ENCODE assay signal across 29 cellular contexts in the genomic region with DNA sequence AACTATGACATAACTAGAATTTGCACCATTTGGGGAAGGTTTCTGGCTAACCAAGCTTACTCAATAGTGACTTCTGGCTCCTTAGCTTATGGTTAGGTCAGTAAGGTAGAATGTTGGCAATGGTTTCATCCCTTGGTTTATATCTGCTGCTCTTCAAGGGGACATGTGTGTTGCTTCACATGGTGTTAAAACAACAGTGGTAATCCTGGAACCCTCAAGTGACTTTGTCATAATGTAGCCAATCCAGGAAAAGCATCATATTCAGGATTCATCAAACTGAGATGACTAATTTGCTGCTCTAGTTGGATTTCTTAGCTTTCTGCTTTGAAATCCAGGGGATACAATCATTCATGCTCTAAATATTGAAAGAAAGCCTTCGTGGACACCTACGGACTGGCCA.
DNase-seq lines count a peak whose midpoint lies in the region; ATAC-seq, FAIRE-seq and TF ChIP-seq lines count a peak whose summit lies in the region.
"Had no signal": no experiment of that assay in that cellular context is flagged by ENCODE, and none has a peak within 500 bp of the region (broad histone marks: within the 10 kb centered on the region; RNA-seq: fewer than 3 reads in every experiment).

No MANE protein-coding gene starts in this region.

- BruUV-seq in K562 (replicated peaks; lab: Mats Ljungman, UMichigan): no TSS peak

- no peaks in the 10 kb centered on the region for H3K27me3 ChIP-seq in left ventricle myocardium inferior (ENCODE audit: low read depth)
- H3K27me3 ChIP-seq in K562 (ENCODE audit: control insufficient read depth in 2 of 2, insufficient read depth in 2 of 2, low read length in 2 of 2): peaks cover 0 to 10% of the 10 kb centered on the region in 2 experiments; a peak in 2 of 5 replicates
- H3K27me3 ChIP-seq in Peyer's patch: no peaks in the 10 kb centered on the region
- H3K27me3 ChIP-seq: BLaER1, breast epithelium, neutrophil, transverse colon had no signal

- POLR2A ChIA-PET in K562 (lab: Yijun Ruan, JAX): interaction anchor here (0.6 kb wide), 2 partner anchors 23 to 841 kb away, joined by 3 read pairs; no protein-coding TSS in a partner anchor

- TF ChIP-seq CTCF in left ventricle myocardium inferior (IDR thresholded peaks at IDR 0.05; ENCODE audit: borderline replicate concordance) (no peak), K562 (IDR thresholded peaks at IDR 0.05 in 2 of 3, conservative IDR thresholded peaks at IDR 0.05 in 1 of 3; ENCODE audit: insufficient read depth in 2 of 3, low read depth in 1 of 3, low read length in 3 of 3) (no peak), foreskin fibroblast (IDR thresholded peaks at IDR 0.05; ENCODE audit: low read depth, low read length) (no peak), Peyer's patch (IDR thresholded peaks at IDR 0.05) (no peak)

- no peak for FAIRE-seq in K562 (lab: Jason Lieb, UNC)
- FAIRE-seq: frontal cortex had no signal

- H3K9me3 ChIP-seq in left ventricle myocardium inferior (replicated peaks) (no peaks in the 10 kb centered on the region), K562 (replicated peaks; ENCODE audit: control insufficient read depth, insufficient read depth, low read depth, low read length) (no peaks in the 10 kb centered on the region), Peyer's patch (no peaks in the 10 kb centered on the region)
- H3K9me3 ChIP-seq: breast epithelium, HAP-1, neutrophil, transverse colon had no signal

- no peak overlapping the region for H3K4me2 ChIP-seq in K562 (ENCODE audit: insufficient read depth, low read length)

- no peak overlapping the region for H3K4me3 ChIP-seq in left ventricle myocardium inferior
- H3K4me3 ChIP-seq in K562: no peak overlapping the region
- H3K4me3 ChIP-seq in foreskin fibroblast (ENCODE audit: low read depth in 1 of 2, low read length in 2 of 2): no peak overlapping the region
- no peak overlapping the region for H3K4me3 ChIP-seq in Peyer's patch
- H3K4me3 ChIP-seq: BLaER1, breast epithelium, HAP-1, lung, transverse colon had no signal

- peaks cover 32% of the 10 kb centered on the region for H3K4me1 ChIP-seq in left ventricle myocardium inferior
- H3K4me1 ChIP-seq in K562 (replicated peaks in 1 of 2; ENCODE audit: control insufficient read depth in 2 of 2, insufficient read depth in 2 of 2, low read length in 2 of 2): peaks cover 0 to 5% of the 10 kb centered on the region in 2 experiments; a peak in 2 of 5 replicates
- peaks cover 0 to 7% (median 3%) of the 10 kb centered on the region in 4 donors for H3K4me1 ChIP-seq in Peyer's patch
- H3K4me1 ChIP-seq: breast epithelium, HAP-1 had no signal

- in situ Hi-C loops in K562 (cut with MboI): no loop called here

- no peak for DNase-seq in left ventricle myocardium inferior
- DNase-seq in left ventricle myocardium superior: no peak
- DNase-seq in K562 (ENCODE audit: extremely low read depth in 1 of 4, low spot score in 3 of 4): no peak
- DNase-seq in foreskin fibroblast: peak; percentile 54 to 67
- DNase-seq in Peyer's patch: no peak
- no peak for DNase-seq in NCI-H510A (lab: John Stamatoyannopoulos, UW)
- DNase-seq in inferior parietal cortex (ENCODE audit: extremely low spot score): no peak
- DNase-seq: activated CD4-positive, alpha-beta memory T cell treated with anti-CD3 and anti-CD28 coated beads, Interleukin-2, amount 10 ng/mL, durations not matched to agents 7 days and 5 days; activated gamma-delta T cell treated with Interleukin-2 at 50 U/mL for 16 hours; activated T-cell treated with anti-CD3 and anti-CD28 coated beads for 4 hours; Calu3; cortex of kidney; hypothalamus; islet precursor cell; KG1; NCI-H1694; NCI-H2227 treated with DMSO at 0.1 percent for 48 hours; NCI-H774; stimulated activated CD4-positive, alpha-beta T cell treated with anti-CD3 and anti-CD28 coated beads, Interleukin-4, amount 100 ng/mL, for 1 hour; stimulated activated naive CD4-positive, alpha-beta T cell; transverse colon had no signal

- no peaks in the 10 kb centered on the region for H3K9me1 ChIP-seq in K562 (ENCODE audit: control insufficient read depth, insufficient read depth, low read length)

- no peak for TF ChIP-seq RAD21 in K562 (CRISPR knock-in tag; conservative IDR thresholded peaks at IDR 0.05 in 1 of 2, IDR thresholded peaks at IDR 0.05 in 1 of 2)

- WGBS in K562 (ENCODE audit: insufficient coverage, low coverage, missing lambda C conversion rate): 6% methylated on average over 2 of the region's 2 CpGs

- H3K27ac ChIP-seq in left ventricle myocardium inferior (replicated peaks): peak overlapping the region; percentile 34
- H3K27ac ChIP-seq in K562 (ENCODE audit: extremely low read depth, low read depth, low read length): no peak overlapping the region
- no peak overlapping the region for H3K27ac ChIP-seq in Peyer's patch
- H3K27ac ChIP-seq: 22Rv1, neutrophil had no signal

- H2AFZ ChIP-seq in K562 (ENCODE audit: low read depth, low read length): no peak overlapping the region

- intact Hi-C loops in left ventricle myocardium inferior (cut with micrococcal nuclease) (no loop called here), left ventricle myocardium superior (cut with micrococcal nuclease) (no loop called here), K562 (cut with micrococcal nuclease) (loop anchor here (10.0 kb wide), 3 partner anchors 229 to 751 kb away; no protein-coding TSS in a partner anchor)

- TF ChIP-seq EP300 in K562 (IDR thresholded peaks at IDR 0.05; ENCODE audit: low read length): no peak

- no peaks in the 10 kb centered on the region for H3K79me2 ChIP-seq in K562 (ENCODE audit: control insufficient read depth, insufficient read depth, low read length)

- CTCF ChIA-PET in K562 (lab: Yijun Ruan, JAX; ENCODE audit: low intra/inter-chr PET ratio): no interaction called here

- no peaks in the 10 kb centered on the region for H4K20me1 ChIP-seq in K562 (replicated peaks; ENCODE audit: control insufficient read depth, insufficient read depth, low read length)
- H4K20me1 ChIP-seq: BLaER1 had no signal

- H3K36me3 ChIP-seq in left ventricle myocardium inferior: peaks cover 72% of the 10 kb centered on the region
- no peaks in the 10 kb centered on the region for H3K36me3 ChIP-seq in K562 (ENCODE audit: control insufficient read depth, insufficient read depth, low read length)
- H3K36me3 ChIP-seq in Peyer's patch: peaks cover 0 to 29% (median 0%) of the 10 kb centered on the region in 3 donors
- H3K36me3 ChIP-seq: HAP-1, neutrophil had no signal

- H3K9ac ChIP-seq in K562 (ENCODE audit: insufficient read depth in 1 of 2, low read depth in 2 of 2, low read length in 2 of 2): no peak overlapping the region
- H3K9ac ChIP-seq: BLaER1 had no signal

- ATAC-seq in left ventricle myocardium superior: no peak
- no peak for ATAC-seq in K562
- ATAC-seq in GM19328 (IDR thresholded peaks at IDR 0.05; ENCODE audit: unreplicated experiment): no peak

- TF ChIP-seq POLR2A in K562 (conservative IDR thresholded peaks at IDR 0.05): no peak
- TF ChIP-seq POLR2A in Peyer's patch (IDR thresholded peaks at IDR 0.05): no peak

TF ChIP-seq in K562, 482 proteins besides CTCF, POLR2A, EP300 and RAD21:
- TF ChIP-seq SAFB (IDR thresholded peaks at IDR 0.05; ENCODE audit: borderline replicate concordance, low read depth, low read length): no peak
- no peak for TF ChIP-seq ZNF586 (CRISPR knock-in tag; conservative IDR thresholded peaks at IDR 0.05)
- TF ChIP-seq, protein P1, sequence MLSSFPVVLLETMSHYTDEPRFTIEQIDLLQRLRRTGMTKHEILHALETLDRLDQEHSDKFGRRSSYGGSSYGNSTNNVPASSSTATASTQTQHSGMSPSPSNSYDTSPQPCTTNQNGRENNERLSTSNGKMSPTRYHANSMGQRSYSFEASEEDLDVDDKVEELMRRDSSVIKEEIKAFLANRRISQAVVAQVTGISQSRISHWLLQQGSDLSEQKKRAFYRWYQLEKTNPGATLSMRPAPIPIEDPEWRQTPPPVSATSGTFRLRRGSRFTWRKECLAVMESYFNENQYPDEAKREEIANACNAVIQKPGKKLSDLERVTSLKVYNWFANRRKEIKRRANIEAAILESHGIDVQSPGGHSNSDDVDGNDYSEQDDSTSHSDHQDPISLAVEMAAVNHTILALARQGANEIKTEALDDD (IDR thresholded peaks at IDR 0.05): peak; percentile 36; the same call in 1 of the 2 replicates
- TF ChIP-seq, protein P2, sequence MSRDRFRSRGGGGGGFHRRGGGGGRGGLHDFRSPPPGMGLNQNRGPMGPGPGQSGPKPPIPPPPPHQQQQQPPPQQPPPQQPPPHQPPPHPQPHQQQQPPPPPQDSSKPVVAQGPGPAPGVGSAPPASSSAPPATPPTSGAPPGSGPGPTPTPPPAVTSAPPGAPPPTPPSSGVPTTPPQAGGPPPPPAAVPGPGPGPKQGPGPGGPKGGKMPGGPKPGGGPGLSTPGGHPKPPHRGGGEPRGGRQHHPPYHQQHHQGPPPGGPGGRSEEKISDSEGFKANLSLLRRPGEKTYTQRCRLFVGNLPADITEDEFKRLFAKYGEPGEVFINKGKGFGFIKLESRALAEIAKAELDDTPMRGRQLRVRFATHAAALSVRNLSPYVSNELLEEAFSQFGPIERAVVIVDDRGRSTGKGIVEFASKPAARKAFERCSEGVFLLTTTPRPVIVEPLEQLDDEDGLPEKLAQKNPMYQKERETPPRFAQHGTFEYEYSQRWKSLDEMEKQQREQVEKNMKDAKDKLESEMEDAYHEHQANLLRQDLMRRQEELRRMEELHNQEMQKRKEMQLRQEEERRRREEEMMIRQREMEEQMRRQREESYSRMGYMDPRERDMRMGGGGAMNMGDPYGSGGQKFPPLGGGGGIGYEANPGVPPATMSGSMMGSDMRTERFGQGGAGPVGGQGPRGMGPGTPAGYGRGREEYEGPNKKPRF (IDR thresholded peaks at IDR 0.05; ENCODE audit: low read depth, low read length): no peak
- no peak for TF ChIP-seq ZNF507 (tag; conservative IDR thresholded peaks at IDR 0.05)

Comparison
In these comparisons a context has a peak if more than half of its experiments do, and no peak if none do; other contexts are left out.
1. DNase-seq: peak in foreskin fibroblast (2 of 2); none in left ventricle myocardium inferior (single experiment), left ventricle myocardium superior (single experiment), K562 (0 of 4), Peyer's patch (0 of 3), NCI-H510A (single experiment) and inferior parietal cortex (single experiment).